In the genomic region with DNA sequence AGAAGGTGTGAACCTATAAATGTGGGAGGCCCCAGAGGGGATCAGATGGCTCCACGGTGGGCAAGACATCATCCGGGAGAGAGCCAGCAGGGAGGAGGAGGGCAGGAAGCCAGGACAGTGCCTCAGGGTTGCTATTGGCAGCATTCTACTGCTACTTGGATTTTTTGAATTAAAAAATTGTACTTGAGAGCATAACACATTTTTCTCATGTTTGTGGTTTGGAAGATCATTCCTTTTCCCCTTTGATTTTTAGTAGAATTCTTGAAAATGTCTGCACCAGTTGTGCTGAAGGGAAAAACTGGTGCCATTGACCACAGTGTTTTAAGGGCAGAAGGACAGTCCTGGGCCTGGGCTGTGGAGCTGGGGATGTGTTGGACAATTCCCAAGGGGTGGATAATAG, we compare ENCODE assay signal across 29 cellular contexts. TPM values are rescaled to one million over a fixed set of nuclear protein-coding genes. Genes with fewer than 3 reads are reported as not detected.
DNase-seq lines count a peak whose midpoint lies in the region; TF ChIP-seq lines count a peak whose summit lies in the region.
"Had no signal": no experiment of that assay in that cellular context is flagged by ENCODE, and none has a peak within 500 bp of the region (broad histone marks: within the 10 kb centered on the region; RNA-seq: fewer than 3 reads in every experiment).

No MANE protein-coding gene starts in this region.

- in situ Hi-C loops in brain microvascular endothelial cell (cut with HindIII; ENCODE audit: low pct_ligation_motif_present, low sequenced_read_pairs): no loop called here

- CTCF ChIA-PET in AG04449 (lab: Yijun Ruan, JAX): no interaction called here

- POLR2A ChIA-PET in AG04449 (lab: Yijun Ruan, JAX): no interaction called here

- peaks cover 0 to 3% (median 1%) of the 10 kb centered on the region in 4 donors for H3K9me3 ChIP-seq in sigmoid colon
- H3K9me3 ChIP-seq: A549, body of pancreas, HAP-1, psoas muscle, testis had no signal

- DNase-seq in AG04449 (ENCODE audit: low read depth, low spot score) (peak; percentile 3), HCEC 1CT (peak; percentile 32), brain microvascular endothelial cell (peak; percentile 11), glomerular visceral epithelial cell (ENCODE audit: extremely low spot score) (peak; percentile 1), NOMO-1 treated with dmso at 0.1 percent for 144 hours (lab: John Stamatoyannopoulos, UW; ENCODE audit: unreplicated experiment) (no peak), mesothelial cell of epicardium (ENCODE audit: low spot score in 2 of 2, unreplicated experiment in 2 of 2) (no peak), sigmoid colon (no peak)
- no peak for DNase-seq in stimulated activated CD4-positive, alpha-beta T cell treated with anti-CD3 and anti-CD28 coated beads, Interleukin-15, amount 100 ng/mL, for 24 hours
- DNase-seq: activated CD4-positive, alpha-beta T cell treated with anti-CD3 and anti-CD28 coated beads, Interleukin-2, amount 50 U/mL, for 48 hours; activated naive CD4-positive, alpha-beta T cell treated with anti-CD3 and anti-CD28 coated beads, Interleukin-2, amount 50 U/mL, for 16 hours; activated T-cell treated with anti-CD3 and anti-CD28 coated beads, Interleukin-2, amount 50 U/mL, for 1 hour; body of pancreas; CD4-positive, alpha-beta T cell; dermis blood vessel endothelial cell; DMS79 treated with DMSO at 0.1 percent for 48 hours; hypothalamus; kidney; natural killer cell; NCI-H1417; NCI-H69; psoas muscle; SHP77 treated with DMSO at 0.1 percent for 48 hours; testis; WERI-Rb-1 had no signal

- H3K27ac ChIP-seq in brain microvascular endothelial cell (no peak overlapping the region), sigmoid colon (no peak overlapping the region)
- H3K27ac ChIP-seq: A549, body of pancreas, psoas muscle, testis, WERI-Rb-1 had no signal

- no peak overlapping the region for H3K27ac Mint-ChIP-seq in mesothelial cell of epicardium
- H3K27ac Mint-ChIP-seq: CD4-positive, alpha-beta T cell; natural killer cell; T-helper 1 cell treated with Interleukin-12 subunit alpha and Interleukin-12 subunit beta and Interleukin-4 antibody, amounts not matched to agents 30 μg/mL and 1 μg/mL, for 36 hours had no signal

- peaks cover 3% of the 10 kb centered on the region for H3K9me3 Mint-ChIP-seq in mesothelial cell of epicardium

- no peak for TF ChIP-seq CTCF in AG04449 (IDR thresholded peaks at IDR 0.05; ENCODE audit: insufficient read depth, low read length, missing control alignments)
- TF ChIP-seq CTCF in brain microvascular endothelial cell (IDR thresholded peaks at IDR 0.05; ENCODE audit: low read depth, low read length, missing control alignments): no peak
- TF ChIP-seq CTCF in mesothelial cell of epicardium (IDR thresholded peaks at IDR 0.05; ENCODE audit: unreplicated experiment): no peak
- no peak for TF ChIP-seq CTCF in sigmoid colon (IDR thresholded peaks at IDR 0.05)

- no peak for TF ChIP-seq POLR2A in sigmoid colon (IDR thresholded peaks at IDR 0.05)

- intact Hi-C loops in sigmoid colon (cut with DNase I): no loop called here

- H3K27me3 ChIP-seq in brain microvascular endothelial cell (replicated peaks) (no peaks in the 10 kb centered on the region), sigmoid colon (no peaks in the 10 kb centered on the region)
- H3K27me3 ChIP-seq: body of pancreas, testis had no signal

- TF ChIP-seq EP300 in sigmoid colon (IDR thresholded peaks at IDR 0.05): no peak

- H3K4me3 ChIP-seq in AG04449 (ENCODE audit: low read depth, low read length) (no peak overlapping the region), brain microvascular endothelial cell (ENCODE audit: low read depth, low read length) (no peak overlapping the region), sigmoid colon (no peak overlapping the region)
- H3K4me3 ChIP-seq: A549, body of pancreas, HAP-1, psoas muscle, testis had no signal

- H3K4me3 Mint-ChIP-seq in mesothelial cell of epicardium: no peak overlapping the region
- H3K4me3 Mint-ChIP-seq: CD4-positive, alpha-beta T cell; natural killer cell; T-helper 1 cell treated with Interleukin-12 subunit alpha and Interleukin-12 subunit beta and Interleukin-4 antibody, amounts not matched to agents 30 μg/mL and 1 μg/mL, for 36 hours had no signal

- H3K36me3 Mint-ChIP-seq in mesothelial cell of epicardium: no peaks in the 10 kb centered on the region
- H3K36me3 Mint-ChIP-seq: natural killer cell had no signal

- peaks cover 0 to 7% (median 0%) of the 10 kb centered on the region in 4 donors for H3K4me1 ChIP-seq in sigmoid colon
- H3K4me1 ChIP-seq: A549, body of pancreas, HAP-1, psoas muscle, testis had no signal

- 69 to 72% methylated on average over 2 of the region's 2 CpGs for WGBS in sigmoid colon, 2 donors

- peaks cover 53% of the 10 kb centered on the region for H3K27me3 Mint-ChIP-seq in mesothelial cell of epicardium (ENCODE audit: low read depth)
- H3K27me3 Mint-ChIP-seq: CD4-positive, alpha-beta T cell had no signal

- H3K4me1 Mint-ChIP-seq in mesothelial cell of epicardium: peaks cover 3% of the 10 kb centered on the region
- H3K4me1 Mint-ChIP-seq: natural killer cell had no signal

- H3K36me3 ChIP-seq in brain microvascular endothelial cell (replicated peaks) (no peaks in the 10 kb centered on the region), sigmoid colon (no peaks in the 10 kb centered on the region)
- H3K36me3 ChIP-seq: HAP-1, WERI-Rb-1 had no signal

RNA-seq across cellular contexts. Expression of a gene that starts 59.2 kb away (rescaled TPM):
- total RNA-seq in mesothelial cell of epicardium (not detected in 3 replicates), sigmoid colon (not detected)
- not detected for polyA plus RNA-seq in sigmoid colon
- total RNA-seq: body of pancreas; CD4-positive, alpha-beta T cell; dermis blood vessel endothelial cell; kidney; natural killer cell; OCI-LY7; psoas muscle had no signal
- polyA plus RNA-seq: A549, esophagus, psoas muscle had no signal

Comparison
In these comparisons a context has a peak if more than half of its experiments do, and no peak if none do; other contexts are left out.
1. DNase-seq: peak in AG04449 (single experiment), HCEC 1CT (single experiment), brain microvascular endothelial cell (single experiment) and glomerular visceral epithelial cell (single experiment); none in stimulated activated CD4-positive, alpha-beta T cell treated with anti-CD3 and anti-CD28 coated beads, Interleukin-15, amount 100 ng/mL, for 24 hours (single experiment), NOMO-1 treated with dmso at 0.1 percent for 144 hours (single experiment), mesothelial cell of epicardium (0 of 2) and sigmoid colon (single experiment).